Comparison of ENCODE assay signal across 25 cellular contexts in the genomic region with DNA sequence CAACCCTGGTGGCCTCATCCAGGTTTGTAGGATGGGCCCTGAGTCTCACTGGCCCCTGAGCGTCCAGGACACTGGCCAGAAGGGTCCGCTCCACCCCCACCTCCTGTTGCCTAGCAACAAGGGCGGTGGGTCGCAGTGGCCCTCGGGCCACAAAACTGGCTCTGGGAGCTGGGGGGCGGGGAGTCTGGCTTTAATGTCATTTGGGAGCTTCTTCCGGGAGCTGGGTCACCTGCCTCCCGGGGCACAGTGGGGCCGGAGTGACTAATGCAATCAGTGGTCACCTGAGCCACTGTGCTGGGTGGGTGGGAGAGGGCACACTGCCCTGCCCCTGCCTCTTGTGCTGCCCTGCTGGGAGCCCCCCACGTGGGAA. TPM values are rescaled to one million over a fixed set of nuclear protein-coding genes. Genes with fewer than 3 reads are reported as not detected.
DNase-seq lines count a peak whose midpoint lies in the region; ATAC-seq and TF ChIP-seq lines count a peak whose summit lies in the region.
"Had no signal": no experiment of that assay in that cellular context is flagged by ENCODE, and none has a peak within 500 bp of the region (broad histone marks: within the 10 kb centered on the region; RNA-seq: fewer than 3 reads in every experiment).

No MANE protein-coding gene starts in this region.

- H2AFZ ChIP-seq in PC-9: peak overlapping the region; percentile 55; the same call in 1 of the 2 replicates

- H3K9me3 ChIP-seq in PC-9 (ENCODE audit: insufficient read depth, low read depth): no peaks in the 10 kb centered on the region
- H3K9me3 ChIP-seq: Peyer's patch, SJCRH30 had no signal

- peaks cover 11% of the 10 kb centered on the region; the same call in 1 of the 2 replicates for H3F3A ChIP-seq in PC-9 (ENCODE audit: insufficient read depth, low read depth)

- CTCF ChIA-PET in PC-9 (lab: Charles Lee): interaction anchor here (0.7 kb wide), 1 partner anchor 231 kb away, joined by 4 read pairs; a partner anchor contains a TSS

- no TSS peak for BruUV-seq in PC-9 (replicated peaks; lab: Mats Ljungman, UMichigan)

- no peaks in the 10 kb centered on the region for H4K20me1 ChIP-seq in PC-9 (ENCODE audit: insufficient read depth)

- TF ChIP-seq POLR2A in lower leg skin (IDR thresholded peaks at IDR 0.05): no peak

- no peaks in the 10 kb centered on the region for H3K79me2 ChIP-seq in PC-9 (ENCODE audit: low read depth)

- no peak for ATAC-seq in Right ventricle myocardium superior (ENCODE audit: poor library complexity)

- DNase-seq in DMS53 (lab: John Stamatoyannopoulos, UW): peak; percentile 47
- no peak for DNase-seq in DMS53 treated with DMSO at 0.1 percent for 48 hours (lab: John Stamatoyannopoulos, UW; ENCODE audit: unreplicated experiment)
- peak; percentile 79 to 81 for DNase-seq in PC-9
- peak; percentile 66 for DNase-seq in left kidney (ENCODE audit: low read depth, low spot score)
- no peak for DNase-seq in lower leg skin (ENCODE audit: low spot score in 2 of 2)
- no peak for DNase-seq in central memory CD4-positive, alpha-beta T cell
- no peak for DNase-seq in Right ventricle myocardium superior
- DNase-seq: CD4-positive, CD25-positive, alpha-beta regulatory T cell; DMS79; EL; GF-D8; Kasumi-1; NCI-H1105; NCI-H1436 treated with DMSO at 0.1 percent for 48 hours; NCI-H187 treated with DMSO at 0.1 percent for 48 hours; NCI-H2171 treated with DMSO at 0.1 percent for 48 hours; NCI-H524; NCI-H748 treated with DMSO at 0.1 percent for 48 hours; Peyer's patch; SJCRH30; T-helper 1 cell had no signal

- intact Hi-C loops in PC-9 (cut with micrococcal nuclease; ENCODE audit: unreplicated experiment): loop anchor here (1.0 to 10.0 kb wide), 3 partner anchors 26 to 248 kb away; no protein-coding TSS in a partner anchor
- intact Hi-C loops in lower leg skin (cut with DNase I; ENCODE audit: low total_unique reads): no loop called here
- intact Hi-C loops in Right ventricle myocardium superior (cut with DNase I): no loop called here

- peaks cover 42% of the 10 kb centered on the region for H3K4me1 ChIP-seq in PC-9 (replicated peaks; ENCODE audit: insufficient read depth)
- H3K4me1 ChIP-seq: SJCRH30 had no signal

- H3K4me3 ChIP-seq in PC-9 (peak overlapping the region; percentile 33; the same call in 1 of the 2 replicates), lower leg skin (ENCODE audit: low read depth, poor library complexity, severe bottlenecking) (no peak overlapping the region)
- H3K4me3 ChIP-seq: Peyer's patch, SJCRH30 had no signal

- H3K27ac ChIP-seq in PC-9: peak overlapping the region; percentile 97
- H3K27ac ChIP-seq: 22Rv1, HL-60, Peyer's patch, SJCRH30 had no signal

- no peak for TF ChIP-seq CTCF in PC-9 (conservative IDR thresholded peaks at IDR 0.05)
- TF ChIP-seq CTCF in lower leg skin (IDR thresholded peaks at IDR 0.05): no peak

- no peaks in the 10 kb centered on the region for H3K36me3 ChIP-seq in PC-9 (ENCODE audit: low read depth)
- H3K36me3 ChIP-seq: Peyer's patch, SJCRH30 had no signal

- peak overlapping the region; percentile 72 for H3K4me2 ChIP-seq in PC-9

- WGBS in lower leg skin, 2 donors: 42 to 44% methylated on average over 9 of the region's 10 CpGs

- POLR2A ChIA-PET in PC-9 (lab: Charles Lee; ENCODE audit: unreplicated experiment): interaction anchor here (0.5 to 0.7 kb wide), 4 partner anchors 10 to 338 kb away, joined by 3 to 6 read pairs (median 4); no protein-coding TSS in a partner anchor

- H3K27me3 ChIP-seq in PC-9 (ENCODE audit: insufficient read depth, low read depth): no peaks in the 10 kb centered on the region
- H3K27me3 ChIP-seq: Peyer's patch had no signal

- no peaks in the 10 kb centered on the region for H3K9me2 ChIP-seq in PC-9 (ENCODE audit: insufficient read depth)

RNA-seq across cellular contexts. Expression of a gene that starts 2.6 kb away (rescaled TPM):
- total RNA-seq in PC-9 (2021) (2.2 and 2.5 TPM in 2 replicates), lower leg skin (under 1 TPM in 2 of 4 donors, not detected in 2; 0.36 to 0.84 TPM), Right ventricle myocardium superior (not detected)
- total RNA-seq: CD4-positive, CD25-positive, alpha-beta regulatory T cell; H4; SJCRH30 had no signal

RNA-seq across cellular contexts. Expression of a gene that starts 8.0 kb away (rescaled TPM):
- not detected in 2 replicates for total RNA-seq in PC-9 (2021)
- total RNA-seq in lower leg skin: not detected
- not detected for total RNA-seq in Right ventricle myocardium superior
- total RNA-seq: CD4-positive, CD25-positive, alpha-beta regulatory T cell; H4; M059J; Peyer's patch; SJCRH30 had no signal

RNA-seq across cellular contexts. Expression of a gene that starts 29.8 kb away (rescaled TPM):
- total RNA-seq in PC-9 (2021) (0.15 and 0.24 TPM in 2 replicates), lower leg skin (10 to 100 TPM in 1 of 4 donors, 1 to 10 TPM in 3; 4.5 to 14.7 (median 6.0) TPM), Right ventricle myocardium superior (79.9 TPM)

Comparison
In these comparisons a context has a peak if more than half of its experiments do, and no peak if none do; other contexts are left out.
1. DNase-seq: peak in DMS53 (single experiment), PC-9 (2 of 2) and left kidney (single experiment); none in DMS53 treated with DMSO at 0.1 percent for 48 hours (single experiment), lower leg skin (0 of 2), central memory CD4-positive, alpha-beta T cell (single experiment) and Right ventricle myocardium superior (single experiment).